ENCODE assay signal across 12 cellular contexts in the genomic region with DNA sequence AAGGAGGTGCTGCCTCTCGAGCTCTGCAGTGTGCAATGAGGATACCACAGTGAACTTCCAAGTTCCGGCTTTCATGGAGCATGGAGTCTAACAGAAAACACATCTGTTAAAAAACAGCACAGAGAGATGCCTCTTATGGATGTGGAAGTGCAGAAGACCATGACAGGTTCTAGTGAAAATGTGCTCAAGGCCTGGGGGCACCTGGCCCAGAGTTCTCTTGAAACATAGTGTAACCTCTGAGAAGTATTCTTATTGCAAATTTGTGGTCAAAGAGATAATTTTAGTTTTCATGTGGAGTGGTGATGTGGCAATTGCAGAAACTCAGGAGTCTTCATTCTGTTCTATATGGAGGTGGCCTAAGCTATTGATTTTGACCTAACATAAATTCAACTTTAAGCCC.
DNase-seq lines count a peak whose midpoint lies in the region; ATAC-seq, FAIRE-seq and TF ChIP-seq lines count a peak whose summit lies in the region.
"Had no signal": no experiment of that assay in that cellular context is flagged by ENCODE, and none has a peak within 500 bp of the region (broad histone marks: within the 10 kb centered on the region; RNA-seq: fewer than 3 reads in every experiment).

No MANE protein-coding gene starts in this region.

- intact Hi-C loops in vagina (cut with DNase I), result no loop called here

- TF ChIP-seq CTCF in MM.1S (IDR thresholded peaks at IDR 0.05; ENCODE audit: low read length) (no peak), osteoblast (IDR thresholded peaks at IDR 0.05; ENCODE audit: extremely low read depth, low read depth, low read length) (no peak), vagina (IDR thresholded peaks at IDR 0.05) (no peak)

- ATAC-seq in GM19328 (IDR thresholded peaks at IDR 0.05; ENCODE audit: unreplicated experiment) (peak; percentile 77), HG02852 (IDR thresholded peaks at IDR 0.05; ENCODE audit: unreplicated experiment) (peak; percentile 89)
- ATAC-seq: activated naive CD8-positive, alpha-beta T cell treated with anti-CD3 and anti-CD28 coated beads, Interleukin-2, amount 50 U/mL, for 24 hours had no signal

- no peak for TF ChIP-seq POLR2A in vagina (IDR thresholded peaks at IDR 0.05)
- no peak for TF ChIP-seq POLR2A in H54 (IDR thresholded peaks at IDR 0.05; ENCODE audit: low read depth, low read length)

- no peak overlapping the region for H3K27ac ChIP-seq in MM.1S (ENCODE audit: low read length)
- no peak overlapping the region for H3K27ac ChIP-seq in osteoblast (ENCODE audit: low read depth, low read length)
- no peak overlapping the region for H3K27ac ChIP-seq in vagina
- H3K27ac ChIP-seq: dorsolateral prefrontal cortex had no signal

- DNase-seq in MM.1S, result no peak
- DNase-seq in osteoblast (ENCODE audit: insufficient read length, low spot score, missing footprints), result no peak
- no peak for DNase-seq in AG08395 (ENCODE audit: low spot score)
- no peak for DNase-seq in vagina (ENCODE audit: extremely low spot score in 2 of 2)
- no peak for DNase-seq in H54 (ENCODE audit: insufficient read length, low spot score)
- no peak for DNase-seq in NCI-H1436 treated with DMSO at 0.1 percent for 48 hours (lab: John Stamatoyannopoulos, UW)
- DNase-seq: activated CD4-positive, alpha-beta memory T cell treated with anti-CD3 and anti-CD28 coated beads for 36 hours; activated naive CD8-positive, alpha-beta T cell treated with anti-CD3 and anti-CD28 coated beads, Interleukin-2, amount 50 U/mL, for 24 hours; CD8-positive, alpha-beta memory T cell; dorsolateral prefrontal cortex had no signal

- H3K4me2 ChIP-seq in MM.1S (ENCODE audit: low read depth, low read length), result no peak overlapping the region
- H3K4me2 ChIP-seq in osteoblast (ENCODE audit: insufficient read depth, low read length), result no peak overlapping the region

- H3K4me3 ChIP-seq in MM.1S (ENCODE audit: low read length) (no peak overlapping the region), osteoblast (ENCODE audit: insufficient read depth, low read length) (no peak overlapping the region), vagina (no peak overlapping the region)
- H3K4me3 ChIP-seq: dorsolateral prefrontal cortex had no signal

- H3K79me2 ChIP-seq in MM.1S (ENCODE audit: low read length) (no peaks in the 10 kb centered on the region), osteoblast (ENCODE audit: insufficient read depth, low read length) (no peaks in the 10 kb centered on the region)

- H3K4me1 ChIP-seq in MM.1S (ENCODE audit: low read length) (peaks cover 23% of the 10 kb centered on the region), osteoblast (ENCODE audit: insufficient read depth, low read length) (peaks cover 3% of the 10 kb centered on the region), vagina (peaks cover 7% of the 10 kb centered on the region)

- H3K9me3 ChIP-seq in MM.1S (replicated peaks; ENCODE audit: insufficient read depth, low read length) (no peaks in the 10 kb centered on the region), osteoblast (ENCODE audit: low read depth, low read length) (no peaks in the 10 kb centered on the region), vagina (no peaks in the 10 kb centered on the region)

- no peak overlapping the region for H3K9ac ChIP-seq in MM.1S (ENCODE audit: low read length)

- no peaks in the 10 kb centered on the region for H3K27me3 ChIP-seq in MM.1S (replicated peaks; ENCODE audit: insufficient read depth, low read length)
- H3K27me3 ChIP-seq in osteoblast (ENCODE audit: insufficient read depth, low read length), result no peaks in the 10 kb centered on the region
- no peaks in the 10 kb centered on the region for H3K27me3 ChIP-seq in vagina
- H3K27me3 ChIP-seq: dorsolateral prefrontal cortex had no signal

- H4K20me1 ChIP-seq in MM.1S (ENCODE audit: insufficient read depth, low read length) (no peaks in the 10 kb centered on the region), osteoblast (ENCODE audit: insufficient read depth, low read length) (no peaks in the 10 kb centered on the region)

- H3K36me3 ChIP-seq in MM.1S (replicated peaks; ENCODE audit: insufficient read depth, low read length) (no peaks in the 10 kb centered on the region), osteoblast (ENCODE audit: insufficient read depth, low read length) (no peaks in the 10 kb centered on the region), vagina (no peaks in the 10 kb centered on the region)

- no peaks in the 10 kb centered on the region for H3F3A ChIP-seq in MM.1S (ENCODE audit: insufficient read depth, low read length)

- no peak for FAIRE-seq in H54 (lab: Jason Lieb, UNC)

- H2AFZ ChIP-seq in MM.1S (ENCODE audit: low read length) (peak overlapping the region; percentile 21; the same call in 1 of the 2 replicates), osteoblast (ENCODE audit: low read length) (peak overlapping the region; percentile 53)

- no peaks in the 10 kb centered on the region for H3K9me2 ChIP-seq in MM.1S (replicated peaks; ENCODE audit: insufficient read depth, low read length)
